In genomic region chr3:107367353-107367752, GRCh38 we compare ENCODE assay signal across 12 cellular contexts. TPM values are rescaled to one million over a fixed set of nuclear protein-coding genes. Genes with fewer than 3 reads are reported as not detected.
DNase-seq lines count a peak whose midpoint lies in the region; ATAC-seq, FAIRE-seq and TF ChIP-seq lines count a peak whose summit lies in the region.
"Had no signal": no experiment of that assay in that cellular context is flagged by ENCODE, and none has a peak within 500 bp of the region (broad histone marks: within the 10 kb centered on the region; RNA-seq: fewer than 3 reads in every experiment).

No MANE protein-coding gene starts in this region.

- no peaks in the 10 kb centered on the region for H3K79me2 ChIP-seq in ACC112 (ENCODE audit: control insufficient read depth, insufficient read depth, low read length, unreplicated experiment)

- peaks cover 4% of the 10 kb centered on the region for H3K36me3 Mint-ChIP-seq in endodermal cell (ENCODE audit: low read depth)

- H3K4me1 ChIP-seq in ACC112 (ENCODE audit: control insufficient read depth, insufficient read depth, low read length, unreplicated experiment) (peaks cover 14% of the 10 kb centered on the region), RWPE2 (ENCODE audit: insufficient read depth, poor library complexity, severe bottlenecking) (peaks cover 21% of the 10 kb centered on the region), endodermal cell (ENCODE audit: control insufficient read depth, insufficient read depth, low read length) (no peaks in the 10 kb centered on the region)

- no peak overlapping the region for H3K9ac ChIP-seq in endodermal cell (ENCODE audit: extremely low read depth, low read length, poor library complexity, severe bottlenecking)

- no peak overlapping the region for H3K4me3 ChIP-seq in ACC112 (ENCODE audit: low read depth, low read length)
- no peak overlapping the region for H3K4me3 ChIP-seq in RWPE2 (ENCODE audit: severe bottlenecking)
- H3K4me3 ChIP-seq in fibroblast of mammary gland (ENCODE audit: control insufficient read depth, low read depth, low read length) = no peak overlapping the region
- H3K4me3 ChIP-seq in endodermal cell (ENCODE audit: low read length) = no peak overlapping the region

- H3K27ac Mint-ChIP-seq in endodermal cell = no peak overlapping the region

- H3K9me3 ChIP-seq in RWPE2 (ENCODE audit: severe bottlenecking) = no peaks in the 10 kb centered on the region
- H3K9me3 ChIP-seq in endodermal cell (ENCODE audit: control insufficient read depth, low read length) = no peaks in the 10 kb centered on the region

- ATAC-seq in RWPE2 (ENCODE audit: low read depth) (peak; percentile 81), HG03521 (IDR thresholded peaks at IDR 0.05; ENCODE audit: unreplicated experiment) (no peak), HG02973 (IDR thresholded peaks at IDR 0.05; ENCODE audit: unreplicated experiment) (no peak)

- H3K27me3 Mint-ChIP-seq in endodermal cell (ENCODE audit: insufficient read depth) = no peaks in the 10 kb centered on the region

- peak overlapping the region; percentile 8 for H2AFZ ChIP-seq in ACC112 (ENCODE audit: low read length, unreplicated experiment)

- H3K27me3 ChIP-seq in ACC112 (ENCODE audit: insufficient read depth, low read length) (no peaks in the 10 kb centered on the region), RWPE2 (ENCODE audit: insufficient read depth, poor library complexity, severe bottlenecking) (no peaks in the 10 kb centered on the region), endodermal cell (ENCODE audit: control insufficient read depth, insufficient read depth, low read length, poor library complexity, severe bottlenecking) (no peaks in the 10 kb centered on the region)

- H3K36me3 ChIP-seq in ACC112 (ENCODE audit: insufficient read depth, low read length) (no peaks in the 10 kb centered on the region), RWPE2 (ENCODE audit: low read depth) (no peaks in the 10 kb centered on the region), endodermal cell (ENCODE audit: control insufficient read depth, insufficient read depth, low read length) (no peaks in the 10 kb centered on the region)

- no peaks in the 10 kb centered on the region for H3K4me1 Mint-ChIP-seq in endodermal cell

- TF ChIP-seq CTCF in RWPE2 (IDR thresholded peaks at IDR 0.05; ENCODE audit: poor library complexity, severe bottlenecking) (no peak), fibroblast of mammary gland (conservative IDR thresholded peaks at IDR 0.05; ENCODE audit: control insufficient read depth, insufficient read depth, low read depth, low read length) (no peak), endodermal cell (conservative IDR thresholded peaks at IDR 0.05) (no peak)

- peak overlapping the region; percentile 58 for H3K27ac ChIP-seq in ACC112 (ENCODE audit: low read depth, low read length)
- peak overlapping the region; percentile 43 for H3K27ac ChIP-seq in RWPE2 (ENCODE audit: poor library complexity, severe bottlenecking)
- no peak overlapping the region for H3K27ac ChIP-seq in endodermal cell (ENCODE audit: low read depth, low read length)

- H3K4me3 Mint-ChIP-seq in endodermal cell = no peak overlapping the region

- no peaks in the 10 kb centered on the region for H3K9me3 Mint-ChIP-seq in endodermal cell

- DNase-seq in H54 (ENCODE audit: insufficient read length, low spot score) (peak; percentile 25), RWPE2 (ENCODE audit: low spot score) (no peak), fibroblast of mammary gland (ENCODE audit: low read depth) (peak; percentile 84), endodermal cell (no peak), anterior cingulate cortex (lab: John Stamatoyannopoulos, UW) (no peak)
- DNase-seq: MV-4-11 had no signal

- 93 to 100% methylated on average over 3 to 5 of the region's 5 CpGs for WGBS in endodermal cell (ENCODE audit: insufficient coverage in 1 of 2, insufficient read length in 1 of 2), 2 experiments

- FAIRE-seq in H54 (lab: Jason Lieb, UNC) = peak; percentile 87

- TF ChIP-seq POLR2A in H54 (IDR thresholded peaks at IDR 0.05; ENCODE audit: low read depth, low read length) = no peak

RNA-seq across cellular contexts. Expression of gene CCDC54, which starts 9.9 kb away (rescaled TPM):
- total RNA-seq in endodermal cell = not detected
- not detected for polyA plus RNA-seq in endodermal cell (2013, experiment 1 of 2)
- not detected for polyA plus RNA-seq in endodermal cell (2013, experiment 2 of 2)
- total RNA-seq: G401; mesenteric fat pad; T-helper 1 cell treated with Interleukin-12 subunit alpha and Interleukin-12 subunit beta and Interleukin-4 antibody, amounts not matched to agents 30 ng/mL and 1 ng/mL, for 36 hours had no signal

Comparison
In these comparisons a context has a peak if more than half of its experiments do, and no peak if none do; other contexts are left out.
1. DNase-seq: peak in H54 (single experiment) and fibroblast of mammary gland (single experiment); none in RWPE2 (single experiment), endodermal cell (single experiment) and anterior cingulate cortex (0 of 58).